ENCODE assay signal across 11 cellular contexts in genomic region chr17:19249681-19250080, GRCh38. TPM values are rescaled to one million over a fixed set of nuclear protein-coding genes. Genes with fewer than 3 reads are reported as not detected.
DNase-seq lines count a peak whose midpoint lies in the region; ATAC-seq and TF ChIP-seq lines count a peak whose summit lies in the region.
"Had no signal": no experiment of that assay in that cellular context is flagged by ENCODE, and none has a peak within 500 bp of the region (broad histone marks: within the 10 kb centered on the region; RNA-seq: fewer than 3 reads in every experiment).

No MANE protein-coding gene starts in this region.

- H3K4me3 ChIP-seq in SJCRH30 (no peak overlapping the region), esophagus squamous epithelium (no peak overlapping the region), muscle layer of duodenum (ENCODE audit: low read depth in 1 of 2, low read length in 2 of 2) (no peak overlapping the region), testis (no peak overlapping the region)

- WGBS in esophagus squamous epithelium, 2 donors, result 53 to 62% methylated on average over 7 of the region's 7 CpGs
- WGBS in testis, 2 donors, result 32 to 44% methylated on average over 7 of the region's 7 CpGs

- DNase-seq in SJCRH30 (peak; percentile 56 to 80), esophagus squamous epithelium (lab: John Stamatoyannopoulos, UW) (no peak), testis (peak; percentile 76), T-helper 2 cell (no peak), NCI-H187 treated with DMSO at 0.1 percent for 48 hours (lab: John Stamatoyannopoulos, UW) (no peak)
- DNase-seq: activated CD4-positive, alpha-beta T cell treated with anti-CD3 and anti-CD28 coated beads, Interleukin-2, amount 10 ng/mL, durations not matched to agents 24 days and 14 days; CD4-positive, alpha-beta T cell; NCI-H1436 had no signal

- 0 out of 2 replicates have a peak, but pooled peaks cover 3% of the 10 kb centered on the region for H3K9me3 ChIP-seq in SJCRH30 (replicated peaks)
- no peaks in the 10 kb centered on the region for H3K9me3 ChIP-seq in esophagus squamous epithelium
- H3K9me3 ChIP-seq in muscle layer of duodenum (ENCODE audit: control insufficient read depth in 1 of 2, low read length in 2 of 2), result no peaks in the 10 kb centered on the region
- H3K9me3 ChIP-seq in testis, result no peaks in the 10 kb centered on the region

- no peak for ATAC-seq in activated CD4-positive, CD25-positive, alpha-beta regulatory T cell treated with anti-CD3 and anti-CD28 coated beads, Interleukin-2, amount 50 U/mL, for 24 hours
- ATAC-seq in HG03571 (IDR thresholded peaks at IDR 0.05; ENCODE audit: unreplicated experiment), result no peak

- H3K27ac ChIP-seq in SJCRH30 (peak overlapping the region; percentile 53), esophagus squamous epithelium (peak overlapping the region; percentile 68 to 92 (median 82)), muscle layer of duodenum (ENCODE audit: low read length) (peak overlapping the region; percentile 12), testis (peak overlapping the region in 1 of 2 donors; percentile 63)

- intact Hi-C loops in esophagus squamous epithelium (cut with DNase I), result no loop called here
- intact Hi-C loops in testis (cut with DNase I; ENCODE audit: low total_unique reads), result no loop called here

- H3K36me3 ChIP-seq in SJCRH30 (peaks cover 9% of the 10 kb centered on the region; the same call in 1 of the 2 replicates), esophagus squamous epithelium (no peaks in the 10 kb centered on the region), muscle layer of duodenum (ENCODE audit: control insufficient read depth in 1 of 2, insufficient read depth in 2 of 2, low read length in 2 of 2) (no peaks in the 10 kb centered on the region), testis (ENCODE audit: low read depth, missing control alignments) (no peaks in the 10 kb centered on the region)

- no peak for TF ChIP-seq POLR2A in esophagus squamous epithelium (IDR thresholded peaks at IDR 0.05)
- no peak for TF ChIP-seq POLR2A in testis (IDR thresholded peaks at IDR 0.05)

- peaks cover 20% of the 10 kb centered on the region for H3K4me1 ChIP-seq in SJCRH30
- H3K4me1 ChIP-seq in esophagus squamous epithelium, result peaks cover 39 to 89% (median 58%) of the 10 kb centered on the region in 3 donors
- peaks cover 18 to 40% of the 10 kb centered on the region in 2 donors for H3K4me1 ChIP-seq in muscle layer of duodenum (ENCODE audit: control insufficient read depth in 1 of 2, insufficient read depth in 2 of 2, low read length in 2 of 2)
- H3K4me1 ChIP-seq in testis, result peaks cover 34% of the 10 kb centered on the region

- H3K27me3 ChIP-seq in SJCRH30 (no peaks in the 10 kb centered on the region), esophagus squamous epithelium (no peaks in the 10 kb centered on the region), muscle layer of duodenum (ENCODE audit: low read depth, low read length) (no peaks in the 10 kb centered on the region), testis (no peaks in the 10 kb centered on the region)

- TF ChIP-seq CTCF in esophagus squamous epithelium (IDR thresholded peaks at IDR 0.05), result no peak
- TF ChIP-seq CTCF in testis (IDR thresholded peaks at IDR 0.05), result no peak

RNA-seq across cellular contexts. Expression of gene EPN2, which starts 12.5 kb away (rescaled TPM):
- total RNA-seq in SJCRH30 (2014; rRNA removed; shearing (Covaris generic)), result 56.4 and 64.1 TPM in 2 replicates
- 10 to 100 TPM; 24.2 to 61.4 (median 56.1) TPM for total RNA-seq in esophagus squamous epithelium
- 10 to 100 TPM; 60.0 to 66.5 TPM for total RNA-seq in testis
- polyA plus RNA-seq in testis (ENCODE audit: insufficient read depth, low read depth, low replicate concordance), result 61.1 TPM

Comparison
In these comparisons a context has a peak if more than half of its experiments do, and no peak if none do; other contexts are left out.
1. DNase-seq: peak in SJCRH30 (2 of 2) and testis (single experiment); none in esophagus squamous epithelium (single experiment), T-helper 2 cell (0 of 5) and NCI-H187 treated with DMSO at 0.1 percent for 48 hours (single experiment).